In the genomic region with DNA sequence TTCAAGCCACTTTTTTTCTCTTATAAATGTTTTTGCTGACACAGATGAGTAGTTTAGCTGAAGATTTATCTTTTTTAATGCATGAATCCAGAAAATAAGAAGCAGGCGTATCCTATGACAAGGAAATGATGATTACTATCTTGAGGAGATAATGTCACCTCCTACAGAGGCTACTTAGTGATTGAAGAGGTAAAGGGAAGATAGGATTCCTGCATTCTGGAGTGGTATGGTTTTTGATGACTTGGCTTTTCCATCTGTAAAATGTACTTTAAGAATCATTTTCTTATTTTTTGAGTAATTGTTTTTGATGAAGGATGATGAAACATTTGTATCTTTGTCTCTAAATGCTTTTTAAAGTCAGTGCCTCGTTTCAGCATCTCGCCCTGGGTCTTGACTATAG, we compare ENCODE assay signal across 22 cellular contexts.
A peak's percentile ranks its signal among the peaks of the same experiment; 100 is the strongest.
DNase-seq lines count a peak whose midpoint lies in the region; ATAC-seq, FAIRE-seq and TF ChIP-seq lines count a peak whose summit lies in the region.
"Had no signal": no experiment of that assay in that cellular context is flagged by ENCODE, and none has a peak within 500 bp of the region (broad histone marks: within the 10 kb centered on the region; RNA-seq: fewer than 3 reads in every experiment).

No MANE protein-coding gene starts in this region.

- no peak overlapping the region for H3K4me3 ChIP-seq in HepG2 (replicated peaks in 1 of 3; ENCODE audit: insufficient read depth in 1 of 3, low read depth in 2 of 3, low read length in 3 of 3)
- no peak overlapping the region for H3K4me3 ChIP-seq in right lobe of liver
- no peak overlapping the region for H3K4me3 ChIP-seq in WERI-Rb-1 (ENCODE audit: low read depth, low read length)
- H3K4me3 ChIP-seq in neural cell (ENCODE audit: low read length), result peak overlapping the region; percentile 38
- H3K4me3 ChIP-seq in PC-9, result no peak overlapping the region
- H3K4me3 ChIP-seq: BLaER1, GM12878, GM23248 had no signal

- peaks cover 5% of the 10 kb centered on the region for H3F3A ChIP-seq in neural cell (ENCODE audit: insufficient read depth, low read length, poor library complexity, severe bottlenecking)
- H3F3A ChIP-seq in PC-9 (ENCODE audit: insufficient read depth, low read depth), result 0 out of 2 replicates have a peak, but pooled peaks cover under 1% of the 10 kb centered on the region

- no peaks in the 10 kb centered on the region for H3K9me2 ChIP-seq in neural cell (ENCODE audit: insufficient read depth, low read length)
- H3K9me2 ChIP-seq in PC-9 (ENCODE audit: insufficient read depth), result no peaks in the 10 kb centered on the region

- DNase-seq in HepG2 (ENCODE audit: low spot score) (no peak), right lobe of liver (no peak), WERI-Rb-1 (no peak), DMS79 treated with DMSO at 0.1 percent for 48 hours (lab: John Stamatoyannopoulos, UW) (no peak), A172 (ENCODE audit: low spot score) (no peak), PC-9 (no peak)
- DNase-seq: 8988T; Caco-2; CD4-positive, CD25-positive, alpha-beta regulatory T cell; CD8-positive, alpha-beta T cell; DMS153; EL; GDM1; GM23248; H7; HCEC 1CT had no signal

- intact Hi-C loops in HepG2 (cut with micrococcal nuclease; ENCODE audit: unreplicated experiment), result no loop called here
- intact Hi-C loops in right lobe of liver (cut with DNase I), result no loop called here
- intact Hi-C loops in PC-9 (cut with micrococcal nuclease; ENCODE audit: unreplicated experiment), result no loop called here

- no peak for TF ChIP-seq CTCF in HepG2 (CRISPR knock-in tag; IDR thresholded peaks at IDR 0.05)
- no peak for TF ChIP-seq CTCF in right lobe of liver (IDR thresholded peaks at IDR 0.05)
- TF ChIP-seq CTCF in WERI-Rb-1 (IDR thresholded peaks at IDR 0.05; ENCODE audit: low read depth, low read length), result no peak
- no peak for TF ChIP-seq CTCF in neural cell (IDR thresholded peaks at IDR 0.05; ENCODE audit: poor library complexity, severe bottlenecking)
- TF ChIP-seq CTCF in PC-9 (conservative IDR thresholded peaks at IDR 0.05), result no peak

- TF ChIP-seq POLR2A in HepG2 (IDR thresholded peaks at IDR 0.05; ENCODE audit: insufficient read depth in 1 of 2, low read depth in 2 of 2, low read length in 2 of 2), result no peak
- no peak for TF ChIP-seq POLR2A in right lobe of liver (IDR thresholded peaks at IDR 0.05)

- peaks cover under 1% of the 10 kb centered on the region; the same call in 1 of the 2 replicates for H3K9me3 ChIP-seq in HepG2 (ENCODE audit: low read length)
- no peaks in the 10 kb centered on the region for H3K9me3 ChIP-seq in right lobe of liver
- no peaks in the 10 kb centered on the region for H3K9me3 ChIP-seq in WERI-Rb-1 (ENCODE audit: severe bottlenecking)
- H3K9me3 ChIP-seq in neural cell (ENCODE audit: low read length), result no peaks in the 10 kb centered on the region
- H3K9me3 ChIP-seq in PC-9 (ENCODE audit: insufficient read depth, low read depth), result no peaks in the 10 kb centered on the region
- H3K9me3 ChIP-seq: BLaER1, Caco-2 had no signal

- H3K4me2 ChIP-seq in HepG2 (ENCODE audit: low read depth, low read length), result no peak overlapping the region
- peak overlapping the region; percentile 44 for H3K4me2 ChIP-seq in neural cell (ENCODE audit: low read length)
- H3K4me2 ChIP-seq in PC-9, result no peak overlapping the region
- H3K4me2 ChIP-seq: BLaER1 had no signal

- H4K20me1 ChIP-seq in HepG2 (ENCODE audit: insufficient read depth, low read length) (no peaks in the 10 kb centered on the region), neural cell (ENCODE audit: insufficient read depth) (no peaks in the 10 kb centered on the region), PC-9 (ENCODE audit: insufficient read depth) (peaks cover 3% of the 10 kb centered on the region)
- H4K20me1 ChIP-seq: BLaER1 had no signal

- H3K27me3 ChIP-seq in HepG2 (ENCODE audit: control insufficient read depth in 1 of 2, insufficient read depth in 2 of 2, low read length in 2 of 2) (no peaks in the 10 kb centered on the region), right lobe of liver (no peaks in the 10 kb centered on the region), WERI-Rb-1 (ENCODE audit: insufficient read depth, low read depth, severe bottlenecking) (no peaks in the 10 kb centered on the region), neural cell (ENCODE audit: insufficient read depth, low read depth, low read length) (no peaks in the 10 kb centered on the region), PC-9 (ENCODE audit: insufficient read depth, low read depth) (no peaks in the 10 kb centered on the region)
- H3K27me3 ChIP-seq: BLaER1 had no signal

- TF ChIP-seq EP300 in HepG2 (IDR thresholded peaks at IDR 0.05; ENCODE audit: low read depth in 2 of 2, low read length in 2 of 2) (no peak), HepG2 (CRISPR knock-in tag; IDR thresholded peaks at IDR 0.05; ENCODE audit: borderline replicate concordance) (no peak), neural cell (conservative IDR thresholded peaks at IDR 0.05; ENCODE audit: poor library complexity, severe bottlenecking) (peak; percentile 41)

- ATAC-seq in HepG2 (no peak), right lobe of liver (no peak)
- ATAC-seq: CD8-positive, alpha-beta T cell; GM12878 had no signal

- H3K9ac ChIP-seq in HepG2 (ENCODE audit: insufficient read depth, low read depth, low read length), result no peak overlapping the region
- H3K9ac ChIP-seq in neural cell (ENCODE audit: low read length), result no peak overlapping the region
- H3K9ac ChIP-seq: BLaER1, GM23248 had no signal

- POLR2A ChIA-PET in HepG2 (lab: Yijun Ruan, JAX), result no interaction called here
- POLR2A ChIA-PET in PC-9 (lab: Charles Lee; ENCODE audit: unreplicated experiment), result no interaction called here

- FAIRE-seq in HepG2 (lab: Jason Lieb, UNC), result no peak
- FAIRE-seq: GM12878, GM19239, H1 had no signal

- BruUV-seq in HepG2 (replicated peaks; lab: Mats Ljungman, UMichigan) (no TSS peak), PC-9 (replicated peaks; lab: Mats Ljungman, UMichigan) (no TSS peak)

- H3K36me3 ChIP-seq in HepG2 (replicated peaks in 1 of 2; ENCODE audit: control insufficient read depth in 1 of 2, insufficient read depth in 2 of 2, low read length in 2 of 2) (no peaks in the 10 kb centered on the region), right lobe of liver (no peaks in the 10 kb centered on the region), WERI-Rb-1 (no peaks in the 10 kb centered on the region), neural cell (ENCODE audit: insufficient read depth, low read length) (no peaks in the 10 kb centered on the region), PC-9 (ENCODE audit: low read depth) (0 out of 2 replicates have a peak, but pooled peaks cover 3% of the 10 kb centered on the region)
- H3K36me3 ChIP-seq: BLaER1 had no signal

- CTCF ChIA-PET in HepG2 (lab: Yijun Ruan, JAX; ENCODE audit: low intra/inter-chr PET ratio, low total read pairs), result no interaction called here
- CTCF ChIA-PET in PC-9 (lab: Charles Lee), result no interaction called here

- TF ChIP-seq RAD21 in HepG2 (CRISPR knock-in tag; IDR thresholded peaks at IDR 0.05), result no peak
- no peak for TF ChIP-seq RAD21 in neural cell (conservative IDR thresholded peaks at IDR 0.05)

- H2AFZ ChIP-seq in HepG2 (ENCODE audit: low read length) (no peak overlapping the region), neural cell (ENCODE audit: low read depth, low read length) (no peak overlapping the region), PC-9 (no peak overlapping the region)
- H2AFZ ChIP-seq: GM23248 had no signal

- peaks cover 32% of the 10 kb centered on the region for H3K79me2 ChIP-seq in HepG2 (ENCODE audit: insufficient read depth, low read length)
- peaks cover 19% of the 10 kb centered on the region for H3K79me2 ChIP-seq in neural cell (replicated peaks; ENCODE audit: insufficient read depth, low read length)
- H3K79me2 ChIP-seq in PC-9 (ENCODE audit: low read depth), result peaks cover 46% of the 10 kb centered on the region; the same call in 1 of the 2 replicates

- H3K27ac ChIP-seq in HepG2 (ENCODE audit: extremely low read length, insufficient read depth, low read length) (no peak overlapping the region), right lobe of liver (no peak overlapping the region), WERI-Rb-1 (peak overlapping the region; percentile 46; the same call in 1 of the 2 replicates), neural cell (ENCODE audit: low read length) (peak overlapping the region; percentile 64), PC-9 (no peak overlapping the region)
- H3K27ac ChIP-seq: BLaER1, C4-2B, GM23248 had no signal

- in situ Hi-C loops in HepG2 (cut with HindIII; ENCODE audit: extremely low pct_ligation_motif_present, low pct_unique_long_range_greater_than_20kb), result no loop called here

- peaks cover 65% of the 10 kb centered on the region for H3K4me1 ChIP-seq in HepG2 (ENCODE audit: insufficient read depth, low read length)
- peaks cover 0 to 16% (median 0%) of the 10 kb centered on the region in 4 donors for H3K4me1 ChIP-seq in right lobe of liver
- no peaks in the 10 kb centered on the region for H3K4me1 ChIP-seq in PC-9 (replicated peaks; ENCODE audit: insufficient read depth)
- H3K4me1 ChIP-seq: BLaER1 had no signal

- 95% methylated on average over 3 of the region's 3 CpGs for WGBS in HepG2 (ENCODE audit: low lambda C conversion rate)
- WGBS in right lobe of liver (ENCODE audit: insufficient coverage, low coverage, low lambda C conversion rate, missing lambda C conversion rate), result 76% methylated on average over 3 of the region's 3 CpGs

TF ChIP-seq in HepG2, 621 proteins besides CTCF, POLR2A, EP300 and RAD21:
- peak; percentile 55 for TF ChIP-seq MAFF (IDR thresholded peaks at IDR 0.05; ENCODE audit: low read depth, low read length)
- TF ChIP-seq ZNF350 (CRISPR knock-in tag; IDR thresholded peaks at IDR 0.05; ENCODE audit: borderline replicate concordance, low read depth), result no peak
- TF ChIP-seq MAFK (conservative IDR thresholded peaks at IDR 0.05 in 1 of 2, IDR thresholded peaks at IDR 0.05 in 1 of 2; ENCODE audit: low read length in 2 of 2), result peak; percentile 45 to 64; a peak in 3 of 4 replicates

Comparison
In these comparisons a context has a peak if more than half of its experiments do, and no peak if none do; other contexts are left out.
1. H3K27ac ChIP-seq: peak in WERI-Rb-1 (single experiment) and neural cell (single experiment); none in HepG2 (single experiment), right lobe of liver (0 of 3) and PC-9 (single experiment).